Comparison of ENCODE assay signal across 27 cellular contexts in the genomic region with DNA sequence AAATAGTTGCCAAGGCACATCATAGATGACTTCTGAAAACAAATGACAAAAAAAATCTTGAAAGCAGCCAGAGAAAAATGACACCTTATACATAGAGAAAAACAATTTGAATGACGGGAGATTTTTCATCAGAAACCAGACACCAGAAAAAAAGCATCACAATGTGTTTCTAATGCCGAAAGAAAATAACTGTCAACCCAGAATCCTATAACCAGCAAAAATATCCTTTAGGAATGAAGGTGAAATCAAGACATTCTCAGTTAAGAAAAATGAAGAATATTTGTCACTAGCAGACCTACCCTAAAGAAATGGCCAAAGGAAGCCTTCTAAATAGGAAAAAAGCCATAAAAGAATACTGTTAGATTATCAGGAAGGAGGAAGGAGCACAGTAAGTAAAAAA.
"Had no signal": no experiment of that assay in that cellular context is flagged by ENCODE, and none has a peak within 500 bp of the region (broad histone marks: within the 10 kb centered on the region; RNA-seq: fewer than 3 reads in every experiment).

No MANE protein-coding gene starts in this region.

- H3K36me3 ChIP-seq: uterus had no signal

- H3K4me3 ChIP-seq: left lung, lower lobe of right lung, pancreas, prostate gland, skin epidermis, suprapubic skin, thoracic aorta, tibial artery, uterus had no signal

- FAIRE-seq: keratinocyte, pancreas had no signal

- ATAC-seq: left cardiac atrium; left lung; lower lobe of right lung; naive thymus-derived CD8-positive, alpha-beta T cell; pancreas; right cardiac atrium; sciatic nerve; stimulated activated naive B cell treated with anti-CD40 and anti-IgM and Interleukin-4, amounts not matched to agents 10 μg/mL and 1 μg/mL and 100 μg/mL, for 72 hours had no signal

- DNase-seq: hippocampal formation; kidney glomerular epithelial cell; left cardiac atrium; left lung; lower lobe of right lung; mammary epithelial cell; mesenchymal stem cell; naive thymus-derived CD8-positive, alpha-beta T cell; nucleus accumbens; pancreas; posterior cingulate gyrus; retina; right cardiac atrium; stimulated activated CD4-positive, alpha-beta T cell treated with anti-CD3 and anti-CD28 coated beads, Interleukin-12 subunit alpha, Interleukin-12 subunit beta, amount 100 ng/mL, for 4 hours; stimulated activated CD4-positive, alpha-beta T cell treated with anti-CD3 and anti-CD28 coated beads, Interleukin-15, amount 100 ng/mL, for 24 hours; stimulated activated CD4-positive, alpha-beta T cell treated with anti-CD3 and anti-CD28 coated beads, Interleukin-2, amount 100 ng/mL, for 24 hours; stimulated activated CD4-positive, alpha-beta T cell treated with anti-CD3 and anti-CD28 coated beads, Interleukin-4, amount 100 ng/mL, for 1 hour; stimulated activated naive B cell treated with anti-CD40 and anti-IgM and Interleukin-4, amounts not matched to agents 10 μg/mL and 1 μg/mL and 100 μg/mL, for 72 hours; tibial artery; trophoblast cell; uterus had no signal

- H3K9me3 ChIP-seq: pancreas, prostate gland had no signal

- H3K4me1 ChIP-seq: left lung, lower lobe of right lung, pancreas, suprapubic skin, tibial artery had no signal

- H3K27ac ChIP-seq: left lung, lower lobe of right lung, pancreas, prostate gland, skin epidermis, suprapubic skin, thoracic aorta, tibial artery, uterus had no signal

- H3K27me3 ChIP-seq: left lung, pancreas, suprapubic skin, tibial artery, uterus had no signal
